8 cellular contexts compared by ENCODE assay signal in genomic region chr11:65121865-65122696, GRCh38. TPM values are rescaled to one million over a fixed set of nuclear protein-coding genes. Genes with fewer than 3 reads are reported as not detected.
DNase-seq lines count a peak whose midpoint lies in the region; ATAC-seq, FAIRE-seq and TF ChIP-seq lines count a peak whose summit lies in the region.

Gene FAU (minus strand): TSS chr11:65122134. CDS start chr11:65121813, 321 bp downstream.
Gene MRPL49 (plus strand): TSS chr11:65122321. CDS start chr11:65122347, 26 bp downstream.

- H3K27ac Mint-ChIP-seq in dendritic cell treated with granulocyte-macrophage colony-stimulating factor and Interleukin-4, amounts not matched to agents 40 ng/mL and 50 ng/mL, for 4 days, result peak within 1 kb of the TSS; percentile 99

- peak in 1 of 2 experiments; percentile 92; a peak in 2 of 4 replicates for TF ChIP-seq POLR2A in HepG2 (IDR thresholded peaks at IDR 0.05; ENCODE audit: insufficient read depth in 1 of 2, low read depth in 2 of 2, low read length in 2 of 2)

- intact Hi-C loops in dendritic cell treated with granulocyte-macrophage colony-stimulating factor and Interleukin-4, amounts not matched to agents 40 ng/mL and 50 ng/mL, for 4 days (cut with micrococcal nuclease), result no loop called here
- intact Hi-C loops in HepG2 (cut with micrococcal nuclease; ENCODE audit: unreplicated experiment), result no loop called here

- peak within 1 kb of the TSS; percentile 91 for H3K4me3 Mint-ChIP-seq in dendritic cell treated with granulocyte-macrophage colony-stimulating factor and Interleukin-4, amounts not matched to agents 40 ng/mL and 50 ng/mL, for 4 days

- no peak within 1 kb of the TSS for H2AFZ ChIP-seq in HepG2 (ENCODE audit: low read length)

- peaks cover 62 to 71% (median 66%) of the 10 kb centered on the region in 11 experiments for H3K36me3 ChIP-seq in BLaER1 treated with 17β-estradiol and CSF1 and Interleukin-3, amounts not matched to agents 10 nM and 100 nM
- peaks cover 20 to 50% of the 10 kb centered on the region in 2 experiments for H3K36me3 ChIP-seq in HepG2 (replicated peaks in 1 of 2; ENCODE audit: control insufficient read depth in 1 of 2, insufficient read depth in 2 of 2, low read length in 2 of 2)

- 2% methylated on average over 55 of the region's 64 CpGs for WGBS in HepG2 (ENCODE audit: low lambda C conversion rate)

- in situ Hi-C loops in HepG2 (cut with HindIII; ENCODE audit: extremely low pct_ligation_motif_present, low pct_unique_long_range_greater_than_20kb), result no loop called here

- H3K36me3 Mint-ChIP-seq in dendritic cell treated with granulocyte-macrophage colony-stimulating factor and Interleukin-4, amounts not matched to agents 40 ng/mL and 50 ng/mL, for 4 days (ENCODE audit: low read depth), result peaks cover 86% of the 10 kb centered on the region

- ATAC-seq in GM19351 (IDR thresholded peaks at IDR 0.05; ENCODE audit: unreplicated experiment) (peak; percentile 69), HG03521 (IDR thresholded peaks at IDR 0.05; ENCODE audit: unreplicated experiment) (peak; percentile 72), HepG2 (peak; percentile 83)

- peak; percentile 38 for TF ChIP-seq CTCF in HepG2 (CRISPR knock-in tag; IDR thresholded peaks at IDR 0.05)

- no peaks in the 10 kb centered on the region for H3K27me3 Mint-ChIP-seq in dendritic cell treated with granulocyte-macrophage colony-stimulating factor and Interleukin-4, amounts not matched to agents 40 ng/mL and 50 ng/mL, for 4 days

- H3K9ac ChIP-seq in BLaER1 treated with 17β-estradiol and CSF1 and Interleukin-3, amounts not matched to agents 10 nM and 100 nM, result peak within 1 kb of the TSS; percentile 91 to 99 (median 94)
- peak within 1 kb of the TSS; percentile 95 for H3K9ac ChIP-seq in HepG2 (ENCODE audit: insufficient read depth, low read depth, low read length)

- peaks cover 32 to 60% (median 46%) of the 10 kb centered on the region in 10 experiments for H3K4me1 ChIP-seq in BLaER1 treated with 17β-estradiol and CSF1 and Interleukin-3, amounts not matched to agents 10 nM and 100 nM
- peaks cover 37% of the 10 kb centered on the region for H3K4me1 ChIP-seq in HepG2 (ENCODE audit: insufficient read depth, low read length)

- no peaks in the 10 kb centered on the region for H3K9me3 Mint-ChIP-seq in dendritic cell treated with granulocyte-macrophage colony-stimulating factor and Interleukin-4, amounts not matched to agents 40 ng/mL and 50 ng/mL, for 4 days

- FAIRE-seq in HepG2 (lab: Jason Lieb, UNC), result peak; percentile 80

- CTCF ChIA-PET in HepG2 (lab: Yijun Ruan, JAX; ENCODE audit: low intra/inter-chr PET ratio, low total read pairs), result no interaction called here

- H3K9me3 ChIP-seq in BLaER1 treated with 17β-estradiol and CSF1 and Interleukin-3, amounts not matched to agents 10 nM and 100 nM (replicated peaks in 1 of 11), result no peaks in the 10 kb centered on the region
- no peaks in the 10 kb centered on the region for H3K9me3 ChIP-seq in HepG2 (ENCODE audit: low read length)

- TF ChIP-seq RAD21 in HepG2 (CRISPR knock-in tag; IDR thresholded peaks at IDR 0.05), result peak; percentile 1; the same call in 1 of the 2 replicates

- POLR2A ChIA-PET in HepG2 (lab: Yijun Ruan, JAX), result interaction anchor here (0.5 to 4.9 kb wide), 36 partner anchors 9 to 530 kb away, joined by 3 to 105 read pairs (median 4); partner anchors contain the start of genes ARL2, BATF2, CAPN1 and DPF2

- peak within 1 kb of the TSS; percentile 82 to 99 (median 89) for H3K4me3 ChIP-seq in BLaER1 treated with 17β-estradiol and CSF1 and Interleukin-3, amounts not matched to agents 10 nM and 100 nM
- H3K4me3 ChIP-seq in HepG2 (replicated peaks in 1 of 3; ENCODE audit: insufficient read depth in 1 of 3, low read depth in 2 of 3, low read length in 3 of 3), result peak within 1 kb of the TSS; percentile 79 to 91 (median 81)

- peaks cover 44% of the 10 kb centered on the region for H3K79me2 ChIP-seq in HepG2 (ENCODE audit: insufficient read depth, low read length)

- H3K27ac ChIP-seq in BLaER1 treated with 17β-estradiol and CSF1 and Interleukin-3, amounts not matched to agents 10 nM and 100 nM, result peak within 1 kb of the TSS; percentile 85 to 97 (median 93)
- peak within 1 kb of the TSS; percentile 76 for H3K27ac ChIP-seq in HepG2 (ENCODE audit: extremely low read length, insufficient read depth, low read length)

- peak within 1 kb of the TSS; percentile 85 to 98 (median 95) for H3K4me2 ChIP-seq in BLaER1 treated with 17β-estradiol and CSF1 and Interleukin-3, amounts not matched to agents 10 nM and 100 nM
- peak within 1 kb of the TSS; percentile 96 for H3K4me2 ChIP-seq in HepG2 (ENCODE audit: low read depth, low read length)

- peak; percentile 96 for DNase-seq in NCI-H748 treated with DMSO at 0.1 percent for 48 hours (lab: John Stamatoyannopoulos, UW)
- peak; percentile 94 to 99 for DNase-seq in activated CD4-positive, alpha-beta T cell treated with anti-CD3 and anti-CD28 coated beads, Interleukin-2, amount 50 U/mL, for 24 hours (ENCODE audit: low read depth in 1 of 2, low spot score in 1 of 2)
- DNase-seq in HepG2 (ENCODE audit: low spot score), result peak; percentile 93
- peak; percentile 99 for DNase-seq in stimulated activated CD4-positive, alpha-beta T cell treated with anti-CD3 and anti-CD28 coated beads, Interleukin-4, amount 100 ng/mL, for 1 hour

- no peaks in the 10 kb centered on the region for H3K27me3 ChIP-seq in BLaER1 treated with 17β-estradiol and CSF1 and Interleukin-3, amounts not matched to agents 10 nM and 100 nM
- H3K27me3 ChIP-seq in HepG2 (ENCODE audit: control insufficient read depth in 1 of 2, insufficient read depth in 2 of 2, low read length in 2 of 2), result no peaks in the 10 kb centered on the region; a peak in 1 of 5 replicates

- TF ChIP-seq EP300 in HepG2 (IDR thresholded peaks at IDR 0.05; ENCODE audit: low read depth in 2 of 2, low read length in 2 of 2), result no peak
- peak; percentile 45 for TF ChIP-seq EP300 in HepG2 (CRISPR knock-in tag; IDR thresholded peaks at IDR 0.05; ENCODE audit: borderline replicate concordance)

- peaks cover 0 to 56% (median 32%) of the 10 kb centered on the region in 11 experiments; a peak in 17 of 22 replicates for H4K20me1 ChIP-seq in BLaER1 treated with 17β-estradiol and CSF1 and Interleukin-3, amounts not matched to agents 10 nM and 100 nM
- H4K20me1 ChIP-seq in HepG2 (ENCODE audit: insufficient read depth, low read length), result no peaks in the 10 kb centered on the region

- peaks cover 33% of the 10 kb centered on the region for H3K4me1 Mint-ChIP-seq in dendritic cell treated with granulocyte-macrophage colony-stimulating factor and Interleukin-4, amounts not matched to agents 40 ng/mL and 50 ng/mL, for 4 days (ENCODE audit: low read depth)

- BruUV-seq in HepG2 (replicated peaks; lab: Mats Ljungman, UMichigan), result TSS peak; percentile 78

TF ChIP-seq in HepG2, 621 proteins besides CTCF, POLR2A, EP300 and RAD21 (continues in another document):
- no peak; the same call in 1 of the 2 replicates for TF ChIP-seq ZNF33B (CRISPR knock-in tag; IDR thresholded peaks at IDR 0.05)

RNA-seq across cellular contexts. Expression of gene FAU, which starts in this region (rescaled TPM):
- 869 and 1,024 TPM in 2 replicates for total RNA-seq in HepG2 (2016; rRNA removed; fragmentation: Illumina TruSeq; extraction: Trizol)
- 647 and 670 TPM in 2 replicates for total RNA-seq in HepG2 (2016; cell fraction: cytosol; rRNA removed; fragmentation: Illumina TruSeq; extraction: Trizol; ENCODE audit: low read depth)
- total RNA-seq in HepG2 (2016; cell fraction: insoluble cytoplasmic fraction; rRNA removed; fragmentation: Illumina TruSeq; extraction: Trizol), result 906 and 1,117 TPM in 2 replicates
- 759 and 784 TPM in 2 replicates for total RNA-seq in HepG2 (2016; cell fraction: membrane; rRNA removed; fragmentation: Illumina TruSeq; extraction: Trizol)
- total RNA-seq in HepG2 (2016; cell fraction: nucleus; rRNA removed; fragmentation: Illumina TruSeq; extraction: Trizol), result 357 and 372 TPM in 2 replicates
- polyA plus RNA-seq in HepG2 (2011; rRNA removed), result 374 and 392 TPM in 2 replicates
- 479 and 733 TPM in 2 replicates for polyA plus RNA-seq in HepG2 (2011; cell fraction: cytosol; rRNA removed)
- 228 and 230 TPM in 2 replicates for polyA plus RNA-seq in HepG2 (2011; cell fraction: nucleus; rRNA removed)
- polyA plus RNA-seq in HepG2 (2012), result 713 and 760 TPM in 2 replicates
- polyA plus RNA-seq in HepG2 (2016; cell fraction: cytosol; fragmentation: Illumina TruSeq; extraction: Trizol; ENCODE audit: low read depth), result 645 and 677 TPM in 2 replicates
- 876 and 937 TPM in 2 replicates for polyA plus RNA-seq in HepG2 (2016; cell fraction: insoluble cytoplasmic fraction; fragmentation: Illumina TruSeq; extraction: Trizol; ENCODE audit: low read depth)
- 684 and 723 TPM in 2 replicates for polyA plus RNA-seq in HepG2 (2016; cell fraction: membrane; fragmentation: Illumina TruSeq; extraction: Trizol; ENCODE audit: low read depth)
- 488 and 523 TPM in 2 replicates for polyA plus RNA-seq in HepG2 (2016; cell fraction: nucleus; fragmentation: Illumina TruSeq; extraction: Trizol; ENCODE audit: insufficient read depth, low read depth)
- polyA minus RNA-seq in HepG2 (2011; rRNA and poly(A)+ RNA removed; ENCODE audit: low replicate concordance), result 284 and 286 TPM in 2 replicates
- polyA minus RNA-seq in HepG2 (2011; cell fraction: cytosol; rRNA and poly(A)+ RNA removed), result 148 and 154 TPM in 2 replicates
- 68.0 and 81.7 TPM in 2 replicates for polyA minus RNA-seq in HepG2 (2011; cell fraction: nucleus; rRNA and poly(A)+ RNA removed)

RNA-seq across cellular contexts. Expression of gene MRPL49, which starts in this region (rescaled TPM):
- total RNA-seq in HepG2 (2016; rRNA removed; fragmentation: Illumina TruSeq; extraction: Trizol), result 53.3 and 63.2 TPM in 2 replicates
- total RNA-seq in HepG2 (2016; cell fraction: cytosol; rRNA removed; fragmentation: Illumina TruSeq; extraction: Trizol; ENCODE audit: low read depth), result 9.5 and 10.0 TPM in 2 replicates
- total RNA-seq in HepG2 (2016; cell fraction: insoluble cytoplasmic fraction; rRNA removed; fragmentation: Illumina TruSeq; extraction: Trizol), result 54.6 and 65.9 TPM in 2 replicates
- total RNA-seq in HepG2 (2016; cell fraction: membrane; rRNA removed; fragmentation: Illumina TruSeq; extraction: Trizol), result 26.1 and 26.5 TPM in 2 replicates
- 17.5 and 18.4 TPM in 2 replicates for total RNA-seq in HepG2 (2016; cell fraction: nucleus; rRNA removed; fragmentation: Illumina TruSeq; extraction: Trizol)
- polyA plus RNA-seq in HepG2 (2011; rRNA removed), result 39.2 and 41.4 TPM in 2 replicates
- 45.2 and 53.6 TPM in 2 replicates for polyA plus RNA-seq in HepG2 (2011; cell fraction: cytosol; rRNA removed)
- polyA plus RNA-seq in HepG2 (2011; cell fraction: nucleus; rRNA removed), result 10.1 and 14.8 TPM in 2 replicates
- polyA plus RNA-seq in HepG2 (2012), result 19.0 and 22.8 TPM in 2 replicates
- polyA plus RNA-seq in HepG2 (2016; cell fraction: cytosol; fragmentation: Illumina TruSeq; extraction: Trizol; ENCODE audit: low read depth), result 7.7 TPM in 2 replicates
- 66.0 and 68.9 TPM in 2 replicates for polyA plus RNA-seq in HepG2 (2016; cell fraction: insoluble cytoplasmic fraction; fragmentation: Illumina TruSeq; extraction: Trizol; ENCODE audit: low read depth)
- polyA plus RNA-seq in HepG2 (2016; cell fraction: membrane; fragmentation: Illumina TruSeq; extraction: Trizol; ENCODE audit: low read depth), result 17.1 and 17.2 TPM in 2 replicates
- polyA plus RNA-seq in HepG2 (2016; cell fraction: nucleus; fragmentation: Illumina TruSeq; extraction: Trizol; ENCODE audit: insufficient read depth, low read depth), result 27.1 and 27.9 TPM in 2 replicates
- 32.3 and 86.6 TPM in 2 replicates for polyA minus RNA-seq in HepG2 (2011; rRNA and poly(A)+ RNA removed; ENCODE audit: low replicate concordance)
- 14.0 and 16.4 TPM in 2 replicates for polyA minus RNA-seq in HepG2 (2011; cell fraction: cytosol; rRNA and poly(A)+ RNA removed)
- 11.6 and 13.6 TPM in 2 replicates for polyA minus RNA-seq in HepG2 (2011; cell fraction: nucleus; rRNA and poly(A)+ RNA removed)

Comparison
In these comparisons a context has a peak if more than half of its experiments do, and no peak if none do; other contexts are left out.
1. Peak in every context shown above with its lines: DNase-seq, ATAC-seq, H3K4me3 ChIP-seq and H3K27ac ChIP-seq.